Comparison of ENCODE assay signal across 11 cellular contexts in genomic region chr22:18970948-18971315, GRCh38. TPM values are rescaled to one million over a fixed set of nuclear protein-coding genes. Genes with fewer than 3 reads are reported as not detected.
DNase-seq lines count a peak whose midpoint lies in the region; ATAC-seq and TF ChIP-seq lines count a peak whose summit lies in the region.
"Had no signal": no experiment of that assay in that cellular context is flagged by ENCODE, and none has a peak within 500 bp of the region (broad histone marks: within the 10 kb centered on the region; RNA-seq: fewer than 3 reads in every experiment).

No MANE protein-coding gene starts in this region.

- no peaks in the 10 kb centered on the region for H3K9me3 Mint-ChIP-seq in natural killer cell
- H3K9me3 Mint-ChIP-seq: activated naive CD4-positive, alpha-beta T cell treated with anti-CD3 and anti-CD28 coated beads, Interleukin-2, amount 50 U/mL, for 24 hours; T-helper 1 cell treated with Interleukin-12 subunit alpha and Interleukin-12 subunit beta and Interleukin-4 antibody, amounts not matched to agents 30 μg/mL and 1 μg/mL, for 36 hours had no signal

- peak overlapping the region; percentile 93 for H3K4me2 ChIP-seq in neuronal stem cell (ENCODE audit: insufficient read depth, low read length, poor library complexity, severe bottlenecking)

- peaks cover 16 to 23% of the 10 kb centered on the region in 2 donors for H3K4me1 ChIP-seq in neuronal stem cell (ENCODE audit: control insufficient read depth in 2 of 2, insufficient read depth in 1 of 2, low read depth in 1 of 2, low read length in 2 of 2)

- peak overlapping the region; percentile 17; the same call in 1 of the 2 replicates for H3K27ac ChIP-seq in C4-2B
- H3K27ac ChIP-seq in neuronal stem cell (replicated peaks; ENCODE audit: low read length), result no peak overlapping the region

- no peak overlapping the region for H3K14ac ChIP-seq in neuronal stem cell (ENCODE audit: low read length)

- peak overlapping the region; percentile 96 for H3K18ac ChIP-seq in neuronal stem cell (ENCODE audit: low read length)

- peak overlapping the region; percentile 70 for H2AK5ac ChIP-seq in neuronal stem cell (ENCODE audit: low read depth, low read length)

- TF ChIP-seq POLR2A in NB4 (IDR thresholded peaks at IDR 0.05; ENCODE audit: extremely low read depth, insufficient read length), result no peak

- no peak overlapping the region for H3K4me3 ChIP-seq in NB4 (ENCODE audit: low read depth, low read length)
- peak overlapping the region; percentile 57 for H3K4me3 ChIP-seq in epithelial cell of proximal tubule (ENCODE audit: low read depth, low read length)
- H3K4me3 ChIP-seq in neuronal stem cell (ENCODE audit: low read length in 2 of 2), result peak overlapping the region; percentile 61 to 94

- no peaks in the 10 kb centered on the region for H3K9me3 ChIP-seq in neuronal stem cell (replicated peaks in 1 of 2; ENCODE audit: control insufficient read depth in 2 of 2, insufficient read depth in 1 of 2, low read depth in 1 of 2, low read length in 2 of 2)

- peak overlapping the region; percentile 88 for H3K9ac ChIP-seq in neuronal stem cell (ENCODE audit: low read depth, low read length, poor library complexity)

- H2BK12ac ChIP-seq in neuronal stem cell (ENCODE audit: low read length), result no peak overlapping the region

- H3K4me3 Mint-ChIP-seq in natural killer cell, result no peak overlapping the region
- H3K4me3 Mint-ChIP-seq: T-helper 1 cell treated with Interleukin-12 subunit alpha and Interleukin-12 subunit beta and Interleukin-4 antibody, amounts not matched to agents 30 μg/mL and 1 μg/mL, for 36 hours had no signal

- H3K27me3 ChIP-seq in neuronal stem cell (ENCODE audit: control insufficient read depth in 3 of 3, insufficient read depth in 3 of 3, low read depth in 1 of 3, low read length in 3 of 3), result no peaks in the 10 kb centered on the region

- no peak overlapping the region for H4K91ac ChIP-seq in neuronal stem cell (ENCODE audit: low read depth, low read length, poor library complexity)

- peak overlapping the region; percentile 80 for H3K23ac ChIP-seq in neuronal stem cell (ENCODE audit: low read depth, low read length, poor library complexity)

- ATAC-seq in natural killer cell (no peak), GM18907 (IDR thresholded peaks at IDR 0.05; ENCODE audit: unreplicated experiment) (no peak)

- TF ChIP-seq CTCF in C4-2B (conservative IDR thresholded peaks at IDR 0.05) (no peak), NB4 (IDR thresholded peaks at IDR 0.05; ENCODE audit: low read depth, low read length) (no peak), epithelial cell of proximal tubule (conservative IDR thresholded peaks at IDR 0.05; ENCODE audit: low read depth, low read length) (no peak), natural killer cell (IDR thresholded peaks at IDR 0.05) (no peak)

- peaks cover 11% of the 10 kb centered on the region for H3K79me1 ChIP-seq in neuronal stem cell (ENCODE audit: low read depth, low read length)

- DNase-seq in NB4 (ENCODE audit: low read depth) (peak; percentile 32), epithelial cell of proximal tubule (ENCODE audit: low read depth) (no peak), neuronal stem cell (ENCODE audit: low spot score) (no peak), GM03348 (ENCODE audit: low spot score) (no peak), natural killer cell (no peak), NCI-H2196 treated with DMSO at 0.1 percent for 48 hours (lab: John Stamatoyannopoulos, UW; ENCODE audit: unreplicated experiment) (no peak)
- DNase-seq: DND-41 had no signal

- no peaks in the 10 kb centered on the region for H3K36me3 ChIP-seq in neuronal stem cell (replicated peaks in 1 of 2; ENCODE audit: control insufficient read depth in 2 of 2, insufficient read depth in 2 of 2, low read length in 2 of 2)

- no peaks in the 10 kb centered on the region for H3K36me3 Mint-ChIP-seq in natural killer cell
- H3K36me3 Mint-ChIP-seq: activated naive CD4-positive, alpha-beta T cell treated with anti-CD3 and anti-CD28 coated beads, Interleukin-2, amount 50 U/mL, for 24 hours had no signal

- peak overlapping the region; percentile 67 for H2BK15ac ChIP-seq in neuronal stem cell (ENCODE audit: low read length)

- intact Hi-C loops in natural killer cell (cut with micrococcal nuclease), result no loop called here

- H4K8ac ChIP-seq in neuronal stem cell (ENCODE audit: low read depth, low read length), result peak overlapping the region; percentile 43

- H3K4ac ChIP-seq in neuronal stem cell (ENCODE audit: low read length), result no peak overlapping the region

- no peak overlapping the region for H2BK120ac ChIP-seq in neuronal stem cell (ENCODE audit: low read depth, low read length)

- no peak overlapping the region for H2BK5ac ChIP-seq in neuronal stem cell (ENCODE audit: low read length)

- no peaks in the 10 kb centered on the region for H3K4me1 Mint-ChIP-seq in natural killer cell

- no CpG with 5 or more reads among the region's 28 CpGs for WGBS in neuronal stem cell (ENCODE audit: extremely low coverage in 2 of 2, insufficient read length in 2 of 2, insufficient replicate concordance in 1 of 2), 2 donors

- no peak overlapping the region for H3K27ac Mint-ChIP-seq in natural killer cell
- H3K27ac Mint-ChIP-seq: activated naive CD4-positive, alpha-beta T cell treated with anti-CD3 and anti-CD28 coated beads, Interleukin-2, amount 50 U/mL, for 24 hours; T-helper 1 cell treated with Interleukin-12 subunit alpha and Interleukin-12 subunit beta and Interleukin-4 antibody, amounts not matched to agents 30 μg/mL and 1 μg/mL, for 36 hours had no signal

- H3K27me3 Mint-ChIP-seq in natural killer cell (ENCODE audit: low read depth in 2 of 2), result peaks cover 7 to 12% of the 10 kb centered on the region in 2 donors

- peak overlapping the region; percentile 93 for H2AFZ ChIP-seq in neuronal stem cell (ENCODE audit: low read length)

RNA-seq across cellular contexts. Expression of gene PRODH, which starts 34.8 kb away (rescaled TPM):
- total RNA-seq in epithelial cell of proximal tubule, result 1.2 and 2.1 TPM in 2 replicates
- 8.3 TPM for polyA plus RNA-seq in neuronal stem cell (2013, experiment 1 of 2)
- 8.3 TPM for polyA plus RNA-seq in neuronal stem cell (2013, experiment 2 of 2)
- not detected for total RNA-seq in natural killer cell
